In genomic region chr3:3851621-3852323, GRCh38 we compare ENCODE assay signal across 12 cellular contexts. TPM values are rescaled to one million over a fixed set of nuclear protein-coding genes. Genes with fewer than 3 reads are reported as not detected.
DNase-seq lines count a peak whose midpoint lies in the region; ATAC-seq, FAIRE-seq and TF ChIP-seq lines count a peak whose summit lies in the region.
"Had no signal": no experiment of that assay in that cellular context is flagged by ENCODE, and none has a peak within 500 bp of the region (broad histone marks: within the 10 kb centered on the region; RNA-seq: fewer than 3 reads in every experiment).

No MANE protein-coding gene starts in this region.

- intact Hi-C loops in activated CD4-positive, alpha-beta T cell treated with anti-CD3 and anti-CD28 coated beads, Interleukin-2, amount 10 ng/mL, durations not matched to agents 24 days and 14 days (cut with micrococcal nuclease), result no loop called here

- H3K36me3 Mint-ChIP-seq in WTC11, result no peaks in the 10 kb centered on the region; the same call in 1 of the 2 replicates
- no peaks in the 10 kb centered on the region for H3K36me3 Mint-ChIP-seq in activated CD4-positive, alpha-beta T cell treated with anti-CD3 and anti-CD28 coated beads, Interleukin-2, amount 10 ng/mL, durations not matched to agents 24 days and 14 days (ENCODE audit: low read depth)
- H3K36me3 Mint-ChIP-seq: CD4-positive, CD25-positive, alpha-beta regulatory T cell; T-cell had no signal

- TF ChIP-seq CTCF in WTC11 (IDR thresholded peaks at IDR 0.05) (no peak), foreskin fibroblast (IDR thresholded peaks at IDR 0.05; ENCODE audit: low read depth, low read length) (no peak), suprapubic skin (IDR thresholded peaks at IDR 0.05) (no peak)

- TF ChIP-seq EP300 in suprapubic skin (IDR thresholded peaks at IDR 0.05), result no peak

- H3K27ac ChIP-seq in suprapubic skin, result no peak overlapping the region

- no peak for DNase-seq in WTC11 (ENCODE audit: low spot score)
- DNase-seq in foreskin fibroblast, result no peak
- DNase-seq in activated CD4-positive, alpha-beta T cell treated with anti-CD3 and anti-CD28 coated beads, Interleukin-2, amount 10 ng/mL, durations not matched to agents 24 days and 14 days, result no peak
- no peak for DNase-seq in suprapubic skin (ENCODE audit: low spot score in 2 of 2)
- DNase-seq in urothelium cell line (ENCODE audit: low spot score), result no peak
- DNase-seq: CD4-positive, CD25-positive, alpha-beta regulatory T cell; NCI-H1092; T-cell had no signal

- H3K4me3 ChIP-seq in foreskin fibroblast (ENCODE audit: low read depth in 1 of 2, low read length in 2 of 2), result no peak overlapping the region
- H3K4me3 ChIP-seq in suprapubic skin, result no peak overlapping the region

- no peak overlapping the region for H3K4me3 Mint-ChIP-seq in WTC11
- H3K4me3 Mint-ChIP-seq in activated CD4-positive, alpha-beta T cell treated with anti-CD3 and anti-CD28 coated beads, Interleukin-2, amount 10 ng/mL, durations not matched to agents 24 days and 14 days, result no peak overlapping the region
- H3K4me3 Mint-ChIP-seq: CD4-positive, CD25-positive, alpha-beta regulatory T cell; T-cell had no signal

- peak; percentile 98 for ATAC-seq in GM18519 (IDR thresholded peaks at IDR 0.05; ENCODE audit: low FRiP score, unreplicated experiment)
- ATAC-seq in GM21381 (IDR thresholded peaks at IDR 0.05; ENCODE audit: unreplicated experiment), result peak; percentile 95
- peak; percentile 77 for ATAC-seq in HG03025 (IDR thresholded peaks at IDR 0.05; ENCODE audit: low FRiP score, unreplicated experiment)
- no peak; the same call in 1 of the 2 replicates for ATAC-seq in WTC11
- ATAC-seq: T-cell had no signal

- WGBS in suprapubic skin, result 93% methylated on average over 4 of the region's 4 CpGs

- TF ChIP-seq POLR2A in suprapubic skin (IDR thresholded peaks at IDR 0.05), result no peak

- CTCF ChIA-PET in WTC11 (lab: Charles Lee), result no interaction called here

- peaks cover 56% of the 10 kb centered on the region for H3K4me1 Mint-ChIP-seq in WTC11
- H3K4me1 Mint-ChIP-seq in activated CD4-positive, alpha-beta T cell treated with anti-CD3 and anti-CD28 coated beads, Interleukin-2, amount 10 ng/mL, durations not matched to agents 24 days and 14 days, result no peaks in the 10 kb centered on the region
- H3K4me1 Mint-ChIP-seq: CD4-positive, CD25-positive, alpha-beta regulatory T cell; T-cell had no signal

- no peaks in the 10 kb centered on the region for H3K27me3 Mint-ChIP-seq in WTC11 (ENCODE audit: low read depth)
- H3K27me3 Mint-ChIP-seq in activated CD4-positive, alpha-beta T cell treated with anti-CD3 and anti-CD28 coated beads, Interleukin-2, amount 10 ng/mL, durations not matched to agents 24 days and 14 days, result no peaks in the 10 kb centered on the region
- H3K27me3 Mint-ChIP-seq: CD4-positive, CD25-positive, alpha-beta regulatory T cell; T-cell had no signal

- H3K9me3 ChIP-seq in suprapubic skin, result no peaks in the 10 kb centered on the region

- no peak for FAIRE-seq in urothelium cell line (lab: Jason Lieb, UNC)
- FAIRE-seq: endothelial cell of umbilical vein had no signal

- peak overlapping the region; percentile 57 for H3K27ac Mint-ChIP-seq in WTC11
- H3K27ac Mint-ChIP-seq in activated CD4-positive, alpha-beta T cell treated with anti-CD3 and anti-CD28 coated beads, Interleukin-2, amount 10 ng/mL, durations not matched to agents 24 days and 14 days, result no peak overlapping the region
- H3K27ac Mint-ChIP-seq: CD4-positive, CD25-positive, alpha-beta regulatory T cell; T-cell had no signal

- no peaks in the 10 kb centered on the region for H3K9me3 Mint-ChIP-seq in WTC11
- H3K9me3 Mint-ChIP-seq in activated CD4-positive, alpha-beta T cell treated with anti-CD3 and anti-CD28 coated beads, Interleukin-2, amount 10 ng/mL, durations not matched to agents 24 days and 14 days, result no peaks in the 10 kb centered on the region
- H3K9me3 Mint-ChIP-seq: T-cell had no signal

- no peaks in the 10 kb centered on the region for H3K4me1 ChIP-seq in suprapubic skin

- no peaks in the 10 kb centered on the region for H3K36me3 ChIP-seq in suprapubic skin

- POLR2A ChIA-PET in WTC11 (lab: Charles Lee), result no interaction called here

- H3K27me3 ChIP-seq in suprapubic skin, result no peaks in the 10 kb centered on the region

TF ChIP-seq in WTC11, 78 proteins besides CTCF, POLR2A, EP300 and RAD21:
- TF ChIP-seq CDX4 (CRISPR knock-in tag; IDR thresholded peaks at IDR 0.05; ENCODE audit: borderline replicate concordance), result no peak
- TF ChIP-seq ATF1 (CRISPR knock-in tag; IDR thresholded peaks at IDR 0.05), result no peak
- TF ChIP-seq FOXJ3 (CRISPR knock-in tag; IDR thresholded peaks at IDR 0.05; ENCODE audit: borderline replicate concordance), result no peak
- TF ChIP-seq ETV6 (CRISPR knock-in tag; IDR thresholded peaks at IDR 0.05), result no peak
- TF ChIP-seq TEAD1 (CRISPR knock-in tag; IDR thresholded peaks at IDR 0.05), result no peak
- no peak for TF ChIP-seq GABPB1 (CRISPR knock-in tag; IDR thresholded peaks at IDR 0.05)
- TF ChIP-seq KAT7 (CRISPR knock-in tag; IDR thresholded peaks at IDR 0.05; ENCODE audit: borderline replicate concordance), result no peak
- TF ChIP-seq ZBTB21 (CRISPR knock-in tag; IDR thresholded peaks at IDR 0.05; ENCODE audit: borderline replicate concordance), result no peak
- TF ChIP-seq CREM (CRISPR knock-in tag; IDR thresholded peaks at IDR 0.05), result no peak
- TF ChIP-seq SOX15 (CRISPR knock-in tag; IDR thresholded peaks at IDR 0.05), result no peak

RNA-seq across cellular contexts. Expression of gene LRRN1, which starts 52.5 kb away (rescaled TPM):
- total RNA-seq in WTC11 (2021) (114 to 124 TPM (median 121 TPM) in 3 replicates), suprapubic skin (1 to 10 TPM; 1.1 to 7.5 (median 4.4) TPM)
- 0.05 TPM in 1 of 2 replicates, not detected in the other for total RNA-seq in activated CD4-positive, alpha-beta T cell treated with anti-CD3 and anti-CD28 coated beads, Interleukin-2, amount 10 ng/mL, durations not matched to agents 24 days and 14 days
- total RNA-seq: endothelial cell of umbilical vein had no signal

Comparison
In these comparisons a context has a peak if more than half of its experiments do, and no peak if none do; other contexts are left out.
1. RNA of gene LRRN1, which starts 52.5 kb away (total RNA-seq): 114 to 124 TPM in WTC11; 1.1 to 7.5 TPM in suprapubic skin and 0.05 TPM in activated CD4-positive, alpha-beta T cell treated with anti-CD3 and anti-CD28 coated beads, Interleukin-2, amount 10 ng/mL, durations not matched to agents 24 days and 14 days; every median in the first group is over 10 times any median in the second.